Comparison of ENCODE assay signal across 19 cellular contexts in genomic region chr20:25532971-25533391, GRCh38. TPM values are rescaled to one million over a fixed set of nuclear protein-coding genes. Genes with fewer than 3 reads are reported as not detected.
DNase-seq lines count a peak whose midpoint lies in the region; ATAC-seq, FAIRE-seq and TF ChIP-seq lines count a peak whose summit lies in the region.
"Had no signal": no experiment of that assay in that cellular context is flagged by ENCODE, and none has a peak within 500 bp of the region (broad histone marks: within the 10 kb centered on the region; RNA-seq: fewer than 3 reads in every experiment).

No MANE protein-coding gene starts in this region.

- H3K9me3 Mint-ChIP-seq in astrocyte (ENCODE audit: unreplicated experiment) = peaks cover 6% of the 10 kb centered on the region
- no peaks in the 10 kb centered on the region for H3K9me3 Mint-ChIP-seq in stimulated activated memory B cell treated with anti-CD40 and anti-IgM and Interleukin-4, amounts not matched to agents 10 μg/mL and 1 μg/mL and 100 μg/mL, for 72 hours

- intact Hi-C loops in head of caudate nucleus (cut with DNase I) = no loop called here

- H3K4me1 ChIP-seq in astrocyte (ENCODE audit: insufficient read depth, low read length) = peaks cover 10% of the 10 kb centered on the region
- H3K4me1 ChIP-seq in osteoblast (ENCODE audit: insufficient read depth, low read length) = peaks cover 19% of the 10 kb centered on the region

- H4K20me1 ChIP-seq in astrocyte (ENCODE audit: insufficient read depth, low read length) (peaks cover 36% of the 10 kb centered on the region), osteoblast (ENCODE audit: insufficient read depth, low read length) (no peaks in the 10 kb centered on the region)

- TF ChIP-seq CTCF in astrocyte (IDR thresholded peaks at IDR 0.05; ENCODE audit: insufficient read depth, low read depth, low read length) (no peak), osteoblast (IDR thresholded peaks at IDR 0.05; ENCODE audit: extremely low read depth, low read depth, low read length) (no peak)

- H3K36me3 Mint-ChIP-seq in astrocyte (ENCODE audit: low read depth, unreplicated experiment) = peaks cover 6% of the 10 kb centered on the region
- no peaks in the 10 kb centered on the region for H3K36me3 Mint-ChIP-seq in stimulated activated memory B cell treated with anti-CD40 and anti-IgM and Interleukin-4, amounts not matched to agents 10 μg/mL and 1 μg/mL and 100 μg/mL, for 72 hours
- H3K36me3 Mint-ChIP-seq: T-cell had no signal

- DNase-seq in AG08395 (ENCODE audit: low spot score) (peak; percentile 58), astrocyte (ENCODE audit: low read depth) (peak; percentile 56), head of caudate nucleus (peak in 22 of 42 donors; percentile 25 to 71 (median 41)), osteoblast (ENCODE audit: insufficient read length, low spot score, missing footprints) (peak; percentile 82), RCC 7860 (ENCODE audit: low spot score) (no peak), erythroblast (lab: John Stamatoyannopoulos, UW) (no peak)
- no peak for DNase-seq in stimulated activated CD4-positive, alpha-beta T cell treated with anti-CD3 and anti-CD28 coated beads, Interleukin-2, amount 100 ng/mL, for 48 hours
- DNase-seq: activated CD8-positive, alpha-beta memory T cell treated with anti-CD3 and anti-CD28 coated beads, Interleukin-2, amount 50 U/mL, for 48 hours; activated naive CD4-positive, alpha-beta T cell treated with anti-CD3 and anti-CD28 coated beads, Interleukin-2, amount 50 U/mL, for 16 hours; GF-D8; NCI-H2029; NCI-H526 treated with DMSO at 0.1 percent for 48 hours; stimulated activated CD4-positive, alpha-beta T cell treated with anti-CD3 and anti-CD28 coated beads, Interleukin-4, amount 100 ng/mL, for 1 hour; T-cell had no signal

- no peak for TF ChIP-seq POLR2A in erythroblast (IDR thresholded peaks at IDR 0.05; ENCODE audit: low read length)

- H3K79me2 ChIP-seq in astrocyte (ENCODE audit: insufficient read depth, low read length) (peaks cover 25% of the 10 kb centered on the region), osteoblast (ENCODE audit: insufficient read depth, low read length) (peaks cover 29% of the 10 kb centered on the region)

- peak overlapping the region; percentile 84 for H3K4me2 ChIP-seq in astrocyte (ENCODE audit: low read length)
- peak overlapping the region; percentile 85 for H3K4me2 ChIP-seq in osteoblast (ENCODE audit: insufficient read depth, low read length)
- H3K4me2 ChIP-seq: A549 had no signal

- no peaks in the 10 kb centered on the region for H3K27me3 ChIP-seq in astrocyte (ENCODE audit: insufficient read depth, low read length)
- no peaks in the 10 kb centered on the region for H3K27me3 ChIP-seq in osteoblast (ENCODE audit: insufficient read depth, low read length)

- H3K27ac ChIP-seq in astrocyte (ENCODE audit: low read depth, low read length) (peak overlapping the region; percentile 19), osteoblast (ENCODE audit: low read depth, low read length) (peak overlapping the region; percentile 44)
- H3K27ac ChIP-seq: HL-60 had no signal

- ATAC-seq in stimulated activated memory B cell treated with anti-CD40 and anti-IgM and Interleukin-4, amounts not matched to agents 10 μg/mL and 1 μg/mL and 100 μg/mL, for 72 hours = no peak
- ATAC-seq: T-cell had no signal

- H3K27ac Mint-ChIP-seq in astrocyte (ENCODE audit: unreplicated experiment) = no peak overlapping the region
- H3K27ac Mint-ChIP-seq in stimulated activated memory B cell treated with anti-CD40 and anti-IgM and Interleukin-4, amounts not matched to agents 10 μg/mL and 1 μg/mL and 100 μg/mL, for 72 hours = no peak overlapping the region
- H3K27ac Mint-ChIP-seq: T-cell had no signal

- no peak for FAIRE-seq in astrocyte (lab: Jason Lieb, UNC)
- FAIRE-seq in RCC 7860 (lab: Jason Lieb, UNC) = no peak
- FAIRE-seq: A549, colon, GM18507 had no signal

- H3K4me3 Mint-ChIP-seq in astrocyte (ENCODE audit: unreplicated experiment) = no peak overlapping the region
- no peak overlapping the region for H3K4me3 Mint-ChIP-seq in stimulated activated memory B cell treated with anti-CD40 and anti-IgM and Interleukin-4, amounts not matched to agents 10 μg/mL and 1 μg/mL and 100 μg/mL, for 72 hours
- H3K4me3 Mint-ChIP-seq: T-cell had no signal

- peak overlapping the region; percentile 19 for H3K4me3 ChIP-seq in astrocyte (ENCODE audit: insufficient read depth, low read depth, low read length)
- peak overlapping the region; percentile 67 for H3K4me3 ChIP-seq in osteoblast (ENCODE audit: insufficient read depth, low read length)
- H3K4me3 ChIP-seq: A549 had no signal

- peak overlapping the region; percentile 63 for H3K9ac ChIP-seq in astrocyte (ENCODE audit: low read length)

- H3K36me3 ChIP-seq in astrocyte (ENCODE audit: insufficient read depth, low read length) = no peaks in the 10 kb centered on the region
- H3K36me3 ChIP-seq in osteoblast (ENCODE audit: insufficient read depth, low read length) = no peaks in the 10 kb centered on the region

- peak overlapping the region; percentile 56 for H2AFZ ChIP-seq in astrocyte (ENCODE audit: low read depth, low read length)
- peak overlapping the region; percentile 85 for H2AFZ ChIP-seq in osteoblast (ENCODE audit: low read length)

- peaks cover 11% of the 10 kb centered on the region for H3K4me1 Mint-ChIP-seq in astrocyte (ENCODE audit: low read depth, unreplicated experiment)
- H3K4me1 Mint-ChIP-seq in stimulated activated memory B cell treated with anti-CD40 and anti-IgM and Interleukin-4, amounts not matched to agents 10 μg/mL and 1 μg/mL and 100 μg/mL, for 72 hours = no peaks in the 10 kb centered on the region

- no peaks in the 10 kb centered on the region for H3K27me3 Mint-ChIP-seq in astrocyte (ENCODE audit: low read depth, unreplicated experiment)
- peaks cover 9% of the 10 kb centered on the region for H3K27me3 Mint-ChIP-seq in stimulated activated memory B cell treated with anti-CD40 and anti-IgM and Interleukin-4, amounts not matched to agents 10 μg/mL and 1 μg/mL and 100 μg/mL, for 72 hours
- H3K27me3 Mint-ChIP-seq: T-cell had no signal

- H3K9me3 ChIP-seq in astrocyte (ENCODE audit: insufficient read depth, low read depth, low read length) = no peaks in the 10 kb centered on the region
- no peaks in the 10 kb centered on the region for H3K9me3 ChIP-seq in osteoblast (ENCODE audit: low read depth, low read length)
- H3K9me3 ChIP-seq: A549 had no signal

RNA-seq across cellular contexts. Expression of gene NINL, which starts 52.4 kb away (rescaled TPM):
- total RNA-seq in astrocyte (7.9 and 10.2 TPM in 2 replicates), osteoblast (14.1 and 14.8 TPM in 2 replicates)

Comparison
In these comparisons a context has a peak if more than half of its experiments do, and no peak if none do; other contexts are left out.
1. DNase-seq: peak in AG08395 (single experiment), astrocyte (single experiment), head of caudate nucleus (22 of 42) and osteoblast (single experiment); none in RCC 7860 (single experiment), stimulated activated CD4-positive, alpha-beta T cell treated with anti-CD3 and anti-CD28 coated beads, Interleukin-2, amount 100 ng/mL, for 48 hours (0 of 2) and erythroblast (0 of 2).